ENCODE assay signal across 12 cellular contexts in genomic region chr1:103788377-103788776, GRCh38. TPM values are rescaled to one million over a fixed set of nuclear protein-coding genes. Genes with fewer than 3 reads are reported as not detected.
DNase-seq lines count a peak whose midpoint lies in the region; ATAC-seq and TF ChIP-seq lines count a peak whose summit lies in the region.
"Had no signal": no experiment of that assay in that cellular context is flagged by ENCODE, and none has a peak within 500 bp of the region (broad histone marks: within the 10 kb centered on the region; RNA-seq: fewer than 3 reads in every experiment).

No MANE protein-coding gene starts in this region.

- H3K4me3 ChIP-seq in heart right ventricle, result no peak overlapping the region
- H3K4me3 ChIP-seq in right cardiac atrium (ENCODE audit: low read length), result no peak overlapping the region
- H3K4me3 ChIP-seq in upper lobe of right lung, result no peak overlapping the region
- H3K4me3 ChIP-seq: sigmoid colon, thoracic aorta had no signal

- ATAC-seq in heart right ventricle, result no peak
- no peak for ATAC-seq in right cardiac atrium
- ATAC-seq in upper lobe of right lung, result no peak
- no peak for ATAC-seq in HG02623 (IDR thresholded peaks at IDR 0.05; ENCODE audit: unreplicated experiment)
- no peak for ATAC-seq in HG02973 (IDR thresholded peaks at IDR 0.05; ENCODE audit: unreplicated experiment)
- ATAC-seq in GM19397 (IDR thresholded peaks at IDR 0.05; ENCODE audit: unreplicated experiment), result no peak
- ATAC-seq: esophagus mucosa had no signal

- no peaks in the 10 kb centered on the region for H3K4me1 Mint-ChIP-seq in endothelial cell (ENCODE audit: unreplicated experiment)

- H3K4me1 ChIP-seq in heart right ventricle (no peaks in the 10 kb centered on the region), right cardiac atrium (ENCODE audit: control insufficient read depth, insufficient read depth, low read length) (no peaks in the 10 kb centered on the region), upper lobe of right lung (no peaks in the 10 kb centered on the region)
- H3K4me1 ChIP-seq: Caco-2 had no signal

- no peaks in the 10 kb centered on the region for H3K9me3 ChIP-seq in heart right ventricle
- no peaks in the 10 kb centered on the region for H3K9me3 ChIP-seq in right cardiac atrium (ENCODE audit: control insufficient read depth, low read length)
- H3K9me3 ChIP-seq in upper lobe of right lung, result no peaks in the 10 kb centered on the region
- H3K9me3 ChIP-seq: Caco-2, sigmoid colon, thoracic aorta had no signal

- H3K36me3 ChIP-seq in heart right ventricle (no peaks in the 10 kb centered on the region), upper lobe of right lung (no peaks in the 10 kb centered on the region)
- H3K36me3 ChIP-seq: sigmoid colon, thoracic aorta had no signal

- H3K27me3 Mint-ChIP-seq in endothelial cell (ENCODE audit: unreplicated experiment), result no peaks in the 10 kb centered on the region

- no peak overlapping the region for H3K27ac ChIP-seq in heart right ventricle
- H3K27ac ChIP-seq in right cardiac atrium (ENCODE audit: low read length), result no peak overlapping the region
- no peak overlapping the region for H3K27ac ChIP-seq in upper lobe of right lung
- H3K27ac ChIP-seq: sigmoid colon, thoracic aorta had no signal

- TF ChIP-seq CTCF in heart right ventricle (IDR thresholded peaks at IDR 0.05), result peak in 5 of 9 donors; percentile 13 to 43 (median 32)
- TF ChIP-seq CTCF in endothelial cell (IDR thresholded peaks at IDR 0.05; ENCODE audit: unreplicated experiment), result peak; percentile 38
- peak; percentile 13 for TF ChIP-seq CTCF in upper lobe of right lung (IDR thresholded peaks at IDR 0.05)

- WGBS in heart right ventricle, 2 donors, result 21 to 35% methylated on average over 1 of the region's 1 CpG
- 14% methylated on average over 1 of the region's 1 CpG for WGBS in right cardiac atrium

- no peak overlapping the region for H3K4me3 Mint-ChIP-seq in endothelial cell (ENCODE audit: unreplicated experiment)

- H3K36me3 Mint-ChIP-seq in endothelial cell (ENCODE audit: low read depth, unreplicated experiment), result no peaks in the 10 kb centered on the region

- no peak overlapping the region for H3K27ac Mint-ChIP-seq in endothelial cell (ENCODE audit: unreplicated experiment)

- no peak for DNase-seq in heart right ventricle
- DNase-seq in right cardiac atrium, result no peak
- DNase-seq in NCI-H446 treated with DMSO at 0.1 percent for 48 hours (lab: John Stamatoyannopoulos, UW), result peak; percentile 61
- no peak for DNase-seq in endothelial cell (ENCODE audit: low spot score)
- DNase-seq in upper lobe of right lung, result no peak
- DNase-seq: Caco-2, sigmoid colon had no signal

- intact Hi-C loops in heart right ventricle (cut with DNase I), result loop anchor here in 3 of 10 donors (5.0 kb wide), 1 partner anchor 344 kb away; no protein-coding TSS in a partner anchor
- intact Hi-C loops in right cardiac atrium (cut with DNase I), result no loop called here
- intact Hi-C loops in upper lobe of right lung (cut with DNase I), result no loop called here

- H3K9me3 Mint-ChIP-seq in endothelial cell (ENCODE audit: unreplicated experiment), result no peaks in the 10 kb centered on the region

- no peaks in the 10 kb centered on the region for H3K27me3 ChIP-seq in heart right ventricle
- no peaks in the 10 kb centered on the region for H3K27me3 ChIP-seq in right cardiac atrium (ENCODE audit: control insufficient read depth, insufficient read depth)
- no peaks in the 10 kb centered on the region for H3K27me3 ChIP-seq in upper lobe of right lung
- H3K27me3 ChIP-seq: sigmoid colon had no signal

RNA-seq across cellular contexts. Expression of gene AMY1C, which starts 38.7 kb away (rescaled TPM):
- total RNA-seq in heart right ventricle, result not detected
- polyA plus RNA-seq in heart right ventricle, result not detected
- not detected for total RNA-seq in right cardiac atrium
- polyA plus RNA-seq in right cardiac atrium, result not detected
- not detected for total RNA-seq in endothelial cell (ENCODE audit: unreplicated experiment)
- total RNA-seq in upper lobe of right lung, result 8.7 TPM
- total RNA-seq: Caco-2, esophagus mucosa, sigmoid colon, thoracic aorta had no signal
- polyA plus RNA-seq: sigmoid colon had no signal
